Comparison of ENCODE assay signal across 8 cellular contexts in the genomic region with DNA sequence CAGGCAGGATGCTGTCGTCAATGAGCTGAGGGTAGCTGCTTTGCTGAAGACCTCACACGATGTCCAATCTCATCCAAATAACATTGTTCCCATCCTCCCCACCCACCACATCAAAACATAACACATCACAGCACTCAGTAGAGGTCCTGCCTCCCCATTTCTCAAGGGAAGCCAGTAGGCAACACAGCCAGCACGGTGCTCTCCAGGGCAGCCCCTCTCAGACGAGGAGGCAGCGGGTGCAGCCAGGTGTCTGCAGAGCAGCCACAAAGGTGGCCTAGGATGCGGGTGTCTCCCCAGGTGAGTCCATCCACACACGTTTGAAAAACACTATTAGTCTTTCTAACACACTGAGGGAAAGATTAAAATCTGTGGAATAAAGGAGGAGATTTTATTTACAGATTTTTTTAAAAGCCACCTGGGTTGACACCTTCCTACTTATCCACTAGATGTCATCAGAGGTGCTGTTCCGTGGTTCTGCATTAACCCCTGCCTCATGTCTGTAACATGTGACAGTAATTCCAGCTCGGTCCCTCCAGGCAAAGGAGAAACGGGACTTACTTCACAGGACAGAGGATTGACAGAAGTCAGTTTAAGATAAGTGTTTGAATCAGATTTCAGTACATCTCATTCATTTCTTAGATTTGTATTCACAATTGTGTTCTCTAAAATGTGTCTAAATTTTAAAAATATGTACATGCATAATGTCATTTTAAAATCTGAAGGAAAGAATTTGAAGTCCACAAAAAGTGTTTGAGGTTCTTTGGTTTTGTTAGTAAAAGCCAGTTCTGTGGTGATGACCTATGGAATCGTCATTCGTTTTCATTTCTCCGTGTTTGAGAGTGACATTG.
A peak's percentile ranks its signal among the peaks of the same experiment; 100 is the strongest.
DNase-seq lines count a peak whose midpoint lies in the region; ATAC-seq, FAIRE-seq and TF ChIP-seq lines count a peak whose summit lies in the region.

No MANE protein-coding gene starts in this region.

- H4K20me1 ChIP-seq in GM12878 (ENCODE audit: control insufficient read depth, insufficient read depth), result no peaks in the 10 kb centered on the region

- CTCF ChIA-PET in GM12878 (lab: Yijun Ruan, JAX), result interaction anchor here (0.7 to 2.1 kb wide), 20 partner anchors 8 to 532 kb away, joined by 3 to 14 read pairs (median 3); no protein-coding TSS in a partner anchor

- no peak overlapping the region for H3K4me3 ChIP-seq in GM12878

- SMC1A ChIA-PET in GM12878 (lab: Charles Lee; ENCODE audit: uncharacterized antibody, unreplicated experiment), result interaction anchor here (1.0 to 3.5 kb wide), 6 partner anchors 20 to 207 kb away, joined by 3 to 16 read pairs (median 4); no protein-coding TSS in a partner anchor

- TF ChIP-seq CTCF in GM12878 (IDR thresholded peaks at IDR 0.05 in 2 of 3, conservative IDR thresholded peaks at IDR 0.05 in 1 of 3; ENCODE audit: control insufficient read depth in 2 of 3, extremely low read depth in 1 of 3, insufficient read depth in 1 of 3, low read depth in 3 of 3, low read length in 3 of 3), result peak; percentile 58 to 74 (median 61); a peak in 5 of 6 replicates

- POLR2A ChIA-PET in GM12878 (lab: Charles Lee), result interaction anchor here (0.7 kb wide), 1 partner anchor 62 kb away, joined by 3 read pairs; no protein-coding TSS in a partner anchor

- H3K9ac ChIP-seq in GM12878 (ENCODE audit: control insufficient read depth, insufficient read depth, low read length), result no peak overlapping the region

- in situ Hi-C loops in GM12878 (cut with MboI), result no loop called here

- peak; percentile 71 for TF ChIP-seq RAD21 in GM12878 (IDR thresholded peaks at IDR 0.05; ENCODE audit: insufficient read depth, low read depth, low read length)

- ATAC-seq in GM18499 (IDR thresholded peaks at IDR 0.05; ENCODE audit: insufficient read depth, unreplicated experiment) (peak; percentile 78), HG03066 (IDR thresholded peaks at IDR 0.05; ENCODE audit: low read depth, unreplicated experiment) (peak; percentile 82), GM12878 (peak; percentile 85), left colon (peak; percentile 70), HG02571 (IDR thresholded peaks at IDR 0.05; ENCODE audit: unreplicated experiment) (no peak), HG02763 (IDR thresholded peaks at IDR 0.05; ENCODE audit: unreplicated experiment) (no peak)

- H3K9me3 ChIP-seq in GM12878 (replicated peaks; ENCODE audit: control insufficient read depth, insufficient read depth, low read length), result no peaks in the 10 kb centered on the region

- H3K27me3 ChIP-seq in GM12878 (replicated peaks in 1 of 2; ENCODE audit: control insufficient read depth in 2 of 2, insufficient read depth in 2 of 2, low read length in 1 of 2), result no peaks in the 10 kb centered on the region

- no peak for TF ChIP-seq EP300 in GM12878 (IDR thresholded peaks at IDR 0.05; ENCODE audit: borderline replicate concordance in 1 of 2, control insufficient read depth in 1 of 2, low read depth in 2 of 2, low read length in 2 of 2)

- 68% methylated on average over 13 of the region's 13 CpGs for WGBS in GM12878 (ENCODE audit: insufficient coverage, insufficient replicate concordance, low lambda C conversion rate, missing lambda C conversion rate)

- H3K27ac ChIP-seq in GM12878 (ENCODE audit: control insufficient read depth, insufficient read depth), result no peak overlapping the region

- intact Hi-C loops in GM12878 (cut with micrococcal nuclease; ENCODE audit: unreplicated experiment), result loop anchor here (5.0 kb wide), 2 partner anchors 84 to 164 kb away; no protein-coding TSS in a partner anchor
- intact Hi-C loops in left colon (cut with DNase I, micrococcal nuclease), result loop anchor here in 1 of 2 donors (10.0 kb wide), 1 partner anchor 162 kb away; no protein-coding TSS in a partner anchor

- H3K36me3 ChIP-seq in GM12878 (ENCODE audit: control insufficient read depth in 2 of 2, insufficient read depth in 2 of 2, low read length in 1 of 2), result peaks cover 4% of the 10 kb centered on the region in 2 experiments; a peak in 3 of 4 replicates

- DNase-seq in Ammon's horn (ENCODE audit: low spot score), result peak; percentile 36
- DNase-seq in NCI-H2196 treated with DMSO at 0.1 percent for 48 hours (lab: John Stamatoyannopoulos, UW; ENCODE audit: unreplicated experiment), result peak; percentile 47
- no peak for DNase-seq in GM12878 (ENCODE audit: low read depth, low spot score)
- no peak for DNase-seq in left colon

- peak; percentile 38 for FAIRE-seq in GM12878 (lab: Jason Lieb, UNC)

- RAD21 ChIA-PET in GM12878 (lab: Charles Lee; ENCODE audit: unreplicated experiment), result interaction anchor here (1.1 to 1.9 kb wide), 8 partner anchors 18 to 165 kb away, joined by 3 to 6 read pairs (median 4); no protein-coding TSS in a partner anchor

- H2AFZ ChIP-seq in GM12878 (ENCODE audit: control insufficient read depth, low read depth, low read length), result no peak overlapping the region

- no peaks in the 10 kb centered on the region for H3K4me1 ChIP-seq in GM12878 (ENCODE audit: control insufficient read depth, insufficient read depth, low read length)

- no peak for TF ChIP-seq POLR2A in GM12878 (IDR thresholded peaks at IDR 0.05; ENCODE audit: low read depth, low read length)

- BruUV-seq in GM12878 (replicated peaks; lab: Mats Ljungman, UMichigan), result no TSS peak

- H3K4me2 ChIP-seq in GM12878 (ENCODE audit: control insufficient read depth, insufficient read depth), result no peak overlapping the region

- H3K79me2 ChIP-seq in GM12878 (ENCODE audit: control insufficient read depth, insufficient read depth, low read length), result no peaks in the 10 kb centered on the region

TF ChIP-seq in GM12878, 131 proteins besides CTCF, POLR2A, EP300 and RAD21:
- TF ChIP-seq, protein P1, sequence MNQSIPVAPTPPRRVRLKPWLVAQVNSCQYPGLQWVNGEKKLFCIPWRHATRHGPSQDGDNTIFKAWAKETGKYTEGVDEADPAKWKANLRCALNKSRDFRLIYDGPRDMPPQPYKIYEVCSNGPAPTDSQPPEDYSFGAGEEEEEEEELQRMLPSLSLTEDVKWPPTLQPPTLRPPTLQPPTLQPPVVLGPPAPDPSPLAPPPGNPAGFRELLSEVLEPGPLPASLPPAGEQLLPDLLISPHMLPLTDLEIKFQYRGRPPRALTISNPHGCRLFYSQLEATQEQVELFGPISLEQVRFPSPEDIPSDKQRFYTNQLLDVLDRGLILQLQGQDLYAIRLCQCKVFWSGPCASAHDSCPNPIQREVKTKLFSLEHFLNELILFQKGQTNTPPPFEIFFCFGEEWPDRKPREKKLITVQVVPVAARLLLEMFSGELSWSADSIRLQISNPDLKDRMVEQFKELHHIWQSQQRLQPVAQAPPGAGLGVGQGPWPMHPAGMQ (IDR thresholded peaks at IDR 0.05; ENCODE audit: borderline replicate concordance), result no peak
- TF ChIP-seq SMC3 (IDR thresholded peaks at IDR 0.05; ENCODE audit: borderline replicate concordance, low read length) (peak; percentile 80; the same call in 1 of the 2 replicates), CREM (IDR thresholded peaks at IDR 0.05; ENCODE audit: low read depth) (no peak), ZNF384 (IDR thresholded peaks at IDR 0.05; ENCODE audit: borderline replicate concordance, low read depth, low read length) (peak; percentile 67), RAD51 (IDR thresholded peaks at IDR 0.05) (peak; percentile 69), SMARCA5 (IDR thresholded peaks at IDR 0.05) (no peak), MEF2B (IDR thresholded peaks at IDR 0.05; ENCODE audit: partially characterized antibody, poor library complexity, severe bottlenecking) (peak; percentile 20), KLF5 (IDR thresholded peaks at IDR 0.05; ENCODE audit: partially characterized antibody) (no peak), TCF12 (IDR thresholded peaks at IDR 0.05; ENCODE audit: low read depth, low read length) (no peak)
- TF ChIP-seq, protein P2, sequence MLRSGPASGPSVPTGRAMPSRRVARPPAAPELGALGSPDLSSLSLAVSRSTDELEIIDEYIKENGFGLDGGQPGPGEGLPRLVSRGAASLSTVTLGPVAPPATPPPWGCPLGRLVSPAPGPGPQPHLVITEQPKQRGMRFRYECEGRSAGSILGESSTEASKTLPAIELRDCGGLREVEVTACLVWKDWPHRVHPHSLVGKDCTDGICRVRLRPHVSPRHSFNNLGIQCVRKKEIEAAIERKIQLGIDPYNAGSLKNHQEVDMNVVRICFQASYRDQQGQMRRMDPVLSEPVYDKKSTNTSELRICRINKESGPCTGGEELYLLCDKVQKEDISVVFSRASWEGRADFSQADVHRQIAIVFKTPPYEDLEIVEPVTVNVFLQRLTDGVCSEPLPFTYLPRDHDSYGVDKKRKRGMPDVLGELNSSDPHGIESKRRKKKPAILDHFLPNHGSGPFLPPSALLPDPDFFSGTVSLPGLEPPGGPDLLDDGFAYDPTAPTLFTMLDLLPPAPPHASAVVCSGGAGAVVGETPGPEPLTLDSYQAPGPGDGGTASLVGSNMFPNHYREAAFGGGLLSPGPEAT (IDR thresholded peaks at IDR 0.05; ENCODE audit: low read depth), result no peak

Comparison
In these comparisons a context has a peak if more than half of its experiments do, and no peak if none do; other contexts are left out.
1. DNase-seq: peak in Ammon's horn (single experiment) and NCI-H2196 treated with DMSO at 0.1 percent for 48 hours (single experiment); none in GM12878 (single experiment) and left colon (0 of 2).
2. ATAC-seq: peak in GM18499 (single experiment), HG03066 (single experiment), GM12878 (single experiment) and left colon (single experiment); none in HG02571 (single experiment) and HG02763 (single experiment).